In genomic region chr21:44448651-44449131, GRCh38 we compare ENCODE assay signal across 18 cellular contexts. TPM values are rescaled to one million over a fixed set of nuclear protein-coding genes. Genes with fewer than 3 reads are reported as not detected.
DNase-seq lines count a peak whose midpoint lies in the region; ATAC-seq and TF ChIP-seq lines count a peak whose summit lies in the region.
"Had no signal": no experiment of that assay in that cellular context is flagged by ENCODE, and none has a peak within 500 bp of the region (broad histone marks: within the 10 kb centered on the region; RNA-seq: fewer than 3 reads in every experiment).

No MANE protein-coding gene starts in this region.

- H3K23ac ChIP-seq in trophoblast cell (ENCODE audit: low read length): no peak overlapping the region

- TF ChIP-seq CTCF in glutamatergic neuron (IDR thresholded peaks at IDR 0.05; ENCODE audit: partially characterized antibody, unreplicated experiment) (no peak), neural progenitor cell (IDR thresholded peaks at IDR 0.05) (no peak), upper lobe of left lung (IDR thresholded peaks at IDR 0.05) (no peak), hepatocyte (IDR thresholded peaks at IDR 0.05; ENCODE audit: poor library complexity) (no peak)

- ATAC-seq in left ventricle myocardium superior: no peak
- no peak for ATAC-seq in Right ventricle myocardium superior (ENCODE audit: poor library complexity)
- no peak for ATAC-seq in upper lobe of left lung (ENCODE audit: low FRiP score in 2 of 2)
- ATAC-seq in HG02678 (IDR thresholded peaks at IDR 0.05; ENCODE audit: unreplicated experiment): no peak

- H2BK12ac ChIP-seq in trophoblast cell (ENCODE audit: low read length): no peak overlapping the region

- H3K79me1 ChIP-seq in trophoblast cell (ENCODE audit: low read length): no peaks in the 10 kb centered on the region

- H3K27me3 Mint-ChIP-seq in glutamatergic neuron (ENCODE audit: unreplicated experiment): no peaks in the 10 kb centered on the region
- H3K27me3 Mint-ChIP-seq in neural progenitor cell (ENCODE audit: insufficient read depth, low read depth): peaks cover 8% of the 10 kb centered on the region

- H3K9me3 Mint-ChIP-seq in glutamatergic neuron (ENCODE audit: unreplicated experiment) (peaks cover 4% of the 10 kb centered on the region), neural progenitor cell (peaks cover 13% of the 10 kb centered on the region)

- H3K4me3 Mint-ChIP-seq in glutamatergic neuron (ENCODE audit: unreplicated experiment) (no peak overlapping the region), neural progenitor cell (no peak overlapping the region)
- H3K4me3 Mint-ChIP-seq: CD4-positive, alpha-beta T cell had no signal

- no peak overlapping the region for H4K8ac ChIP-seq in trophoblast cell (ENCODE audit: low read depth, low read length)

- no peak overlapping the region for H2BK5ac ChIP-seq in trophoblast cell (ENCODE audit: low read depth, low read length, poor library complexity)

- H4K20me1 ChIP-seq in neural progenitor cell (ENCODE audit: low read depth): no peaks in the 10 kb centered on the region
- no peaks in the 10 kb centered on the region for H4K20me1 ChIP-seq in hepatocyte (ENCODE audit: insufficient read depth, poor library complexity, severe bottlenecking)

- H3K79me2 ChIP-seq in neural progenitor cell (ENCODE audit: low read depth) (no peaks in the 10 kb centered on the region), trophoblast cell (ENCODE audit: control insufficient read depth, insufficient read depth, low read length, poor library complexity) (no peaks in the 10 kb centered on the region), hepatocyte (no peaks in the 10 kb centered on the region)

- no peak overlapping the region for H3K18ac ChIP-seq in trophoblast cell (ENCODE audit: low read length)

- peak; percentile 16 for DNase-seq in left ventricle myocardium superior
- no peak for DNase-seq in Right ventricle myocardium superior
- DNase-seq in glutamatergic neuron: peak; percentile 17
- DNase-seq in neural progenitor cell (ENCODE audit: low spot score): no peak
- DNase-seq in upper lobe of left lung: peak; percentile 13 to 52
- DNase-seq in trophoblast cell: no peak
- DNase-seq in hepatocyte (ENCODE audit: low spot score): no peak
- DNase-seq: EL, GM23248, KBM-7, MV-4-11, NCI-H1417, NCI-H1930, NCI-H2171, NCI-H748 treated with DMSO at 0.1 percent for 48 hours had no signal

- peaks cover 9% of the 10 kb centered on the region for H3K4me1 ChIP-seq in neural progenitor cell
- no peaks in the 10 kb centered on the region for H3K4me1 ChIP-seq in upper lobe of left lung
- no peaks in the 10 kb centered on the region for H3K4me1 ChIP-seq in trophoblast cell (ENCODE audit: control insufficient read depth in 1 of 2, insufficient read depth in 2 of 2, low read length in 2 of 2)
- H3K4me1 ChIP-seq in hepatocyte (ENCODE audit: insufficient read depth): no peaks in the 10 kb centered on the region

- H3K9me3 ChIP-seq in neural progenitor cell (ENCODE audit: low read depth) (no peaks in the 10 kb centered on the region), upper lobe of left lung (peaks cover 0 to 3% (median 0%) of the 10 kb centered on the region in 4 donors), trophoblast cell (ENCODE audit: insufficient read depth, low read depth, low read length) (peaks cover 6% of the 10 kb centered on the region), hepatocyte (ENCODE audit: low read depth) (no peaks in the 10 kb centered on the region)

- H3K4ac ChIP-seq in trophoblast cell (ENCODE audit: low read depth, low read length): no peak overlapping the region

- H3K4me3 ChIP-seq in neural progenitor cell: no peak overlapping the region
- H3K4me3 ChIP-seq in upper lobe of left lung: no peak overlapping the region
- no peak overlapping the region for H3K4me3 ChIP-seq in trophoblast cell (ENCODE audit: low read depth, low read length)
- no peak overlapping the region for H3K4me3 ChIP-seq in hepatocyte
- H3K4me3 ChIP-seq: GM23248 had no signal

- H3K27ac ChIP-seq in neural progenitor cell (no peak overlapping the region), upper lobe of left lung (no peak overlapping the region), trophoblast cell (ENCODE audit: low read depth, low read length) (no peak overlapping the region), hepatocyte (no peak overlapping the region)
- H3K27ac ChIP-seq: GM23248, RWPE1 had no signal

- intact Hi-C loops in left ventricle myocardium superior (cut with micrococcal nuclease) (no loop called here), Right ventricle myocardium superior (cut with DNase I) (no loop called here)

- H3K4me1 Mint-ChIP-seq in glutamatergic neuron (ENCODE audit: low read depth, unreplicated experiment): no peaks in the 10 kb centered on the region
- peaks cover 8% of the 10 kb centered on the region for H3K4me1 Mint-ChIP-seq in neural progenitor cell

- H2AK5ac ChIP-seq in trophoblast cell (ENCODE audit: low read length): no peak overlapping the region

- H3F3A ChIP-seq in neural progenitor cell (ENCODE audit: low read depth): no peaks in the 10 kb centered on the region

- H3K9me2 ChIP-seq in hepatocyte (replicated peaks; ENCODE audit: insufficient read depth): no peaks in the 10 kb centered on the region

- no peak overlapping the region for H2BK120ac ChIP-seq in trophoblast cell (ENCODE audit: insufficient read depth, low read length, poor library complexity)

- TF ChIP-seq EP300 in upper lobe of left lung (IDR thresholded peaks at IDR 0.05): no peak

- no peak overlapping the region for H3K14ac ChIP-seq in trophoblast cell (ENCODE audit: low read length)

- no peak overlapping the region for H4K12ac ChIP-seq in trophoblast cell (ENCODE audit: low read depth, low read length)

- H3K36me3 ChIP-seq in neural progenitor cell: no peaks in the 10 kb centered on the region
- no peaks in the 10 kb centered on the region for H3K36me3 ChIP-seq in upper lobe of left lung
- no peaks in the 10 kb centered on the region for H3K36me3 ChIP-seq in trophoblast cell (ENCODE audit: control insufficient read depth in 1 of 2, insufficient read depth in 2 of 2, low read length in 2 of 2)
- H3K36me3 ChIP-seq in hepatocyte (replicated peaks; ENCODE audit: insufficient read depth, low read depth): no peaks in the 10 kb centered on the region

- peaks cover 6% of the 10 kb centered on the region for H3K36me3 Mint-ChIP-seq in glutamatergic neuron (ENCODE audit: unreplicated experiment)
- H3K36me3 Mint-ChIP-seq in neural progenitor cell: no peaks in the 10 kb centered on the region

- 71 to 73% methylated on average over 8 to 13 of the region's 13 CpGs for WGBS in upper lobe of left lung, 2 donors
- WGBS in trophoblast cell (ENCODE audit: extremely low coverage, insufficient coverage, insufficient read length): no CpG with 5 or more reads among the region's 13 CpGs
- WGBS in hepatocyte (ENCODE audit: low lambda C conversion rate, missing lambda C conversion rate): 81% methylated on average over 13 of the region's 13 CpGs

- H3K27me3 ChIP-seq in neural progenitor cell (peaks cover 14% of the 10 kb centered on the region), upper lobe of left lung (no peaks in the 10 kb centered on the region), trophoblast cell (ENCODE audit: insufficient read depth, low read length) (no peaks in the 10 kb centered on the region), hepatocyte (no peaks in the 10 kb centered on the region)

- no peak overlapping the region for H4K91ac ChIP-seq in trophoblast cell (ENCODE audit: low read depth, low read length)

- no peak for TF ChIP-seq POLR2A in upper lobe of left lung (IDR thresholded peaks at IDR 0.05)

- H3K4me2 ChIP-seq in neural progenitor cell (no peak overlapping the region), trophoblast cell (ENCODE audit: low read length) (no peak overlapping the region), hepatocyte (no peak overlapping the region)

- no peak overlapping the region for H3K27ac Mint-ChIP-seq in glutamatergic neuron (ENCODE audit: unreplicated experiment)
- peak overlapping the region; percentile 30 for H3K27ac Mint-ChIP-seq in neural progenitor cell
- H3K27ac Mint-ChIP-seq: CD4-positive, alpha-beta T cell had no signal

- H3K9ac ChIP-seq in neural progenitor cell (no peak overlapping the region), trophoblast cell (ENCODE audit: low read length) (no peak overlapping the region)
- H3K9ac ChIP-seq: GM23248 had no signal

- H2AFZ ChIP-seq in neural progenitor cell (replicated peaks) (peak overlapping the region; percentile 47), trophoblast cell (ENCODE audit: insufficient read depth, low read length, poor library complexity) (no peak overlapping the region), hepatocyte (no peak overlapping the region)
- H2AFZ ChIP-seq: GM23248 had no signal

RNA-seq across cellular contexts. Expression of gene LRRC3, which starts 6.6 kb away (rescaled TPM):
- 2.1 TPM for total RNA-seq in left ventricle myocardium superior
- total RNA-seq in Right ventricle myocardium superior: 2.7 TPM
- 5.8 TPM for total RNA-seq in glutamatergic neuron (ENCODE audit: unreplicated experiment)
- total RNA-seq in neural progenitor cell (ENCODE audit: low replicate concordance): 2.5 and 4.9 TPM in 2 replicates
- 10 to 100 TPM in 1 of 6 donors, 1 to 10 TPM in 5; 3.1 to 11.5 (median 4.6) TPM for total RNA-seq in upper lobe of left lung
- polyA plus RNA-seq in trophoblast cell (2013): 4.8 and 5.0 TPM in 2 replicates
- 7.3 and 7.8 TPM in 2 replicates for total RNA-seq in hepatocyte
- 5.6 and 7.2 TPM in 2 replicates for polyA plus RNA-seq in hepatocyte

Comparison
In these comparisons a context has a peak if more than half of its experiments do, and no peak if none do; other contexts are left out.
1. DNase-seq: peak in left ventricle myocardium superior (single experiment), glutamatergic neuron (single experiment) and upper lobe of left lung (2 of 2); none in Right ventricle myocardium superior (single experiment), neural progenitor cell (single experiment), trophoblast cell (0 of 2) and hepatocyte (single experiment).